In the genomic region with DNA sequence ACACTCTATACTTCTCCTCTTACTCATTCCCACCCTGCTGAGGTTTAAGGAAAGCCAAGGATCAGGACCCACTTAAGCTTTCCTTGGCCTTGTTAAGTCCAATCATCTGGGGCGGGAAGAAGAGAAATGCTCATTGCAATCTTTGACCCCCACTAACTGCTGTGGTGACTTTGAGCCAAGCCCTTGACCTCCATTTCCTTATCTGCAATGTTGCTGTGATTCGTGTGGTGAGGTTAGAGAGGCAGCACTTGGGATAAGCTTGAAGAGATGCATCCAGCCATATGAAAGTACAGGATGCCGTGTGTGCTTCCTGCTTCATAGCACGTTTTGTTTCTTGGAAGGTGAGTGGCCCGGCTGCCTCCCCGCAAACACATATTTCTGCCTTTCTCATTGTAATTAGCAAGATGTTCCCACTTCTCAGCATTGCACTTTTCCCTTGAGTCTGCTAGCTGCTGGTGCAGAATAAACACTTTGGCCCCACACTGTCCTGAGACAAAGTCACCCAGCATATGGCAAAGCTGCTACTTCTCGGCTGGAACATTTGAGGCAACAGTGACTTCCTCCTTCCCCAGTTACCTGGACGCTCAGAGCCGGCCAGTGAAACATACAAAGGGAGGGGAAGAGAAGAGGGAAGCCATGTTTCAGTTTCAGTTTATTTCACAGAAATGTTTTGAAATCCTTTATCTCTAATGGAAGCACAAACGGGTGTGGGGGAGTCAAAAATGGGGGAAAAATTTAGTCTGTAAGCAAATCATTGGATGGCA, we compare ENCODE assay signal across 21 cellular contexts. TPM values are rescaled to one million over a fixed set of nuclear protein-coding genes. Genes with fewer than 3 reads are reported as not detected.
A peak's percentile ranks its signal among the peaks of the same experiment; 100 is the strongest.
DNase-seq lines count a peak whose midpoint lies in the region; ATAC-seq lines count a peak whose summit lies in the region.
"Had no signal": no experiment of that assay in that cellular context is flagged by ENCODE, and none has a peak within 500 bp of the region (broad histone marks: within the 10 kb centered on the region; RNA-seq: fewer than 3 reads in every experiment).

No MANE protein-coding gene starts in this region.

- no peak overlapping the region for H3K4me3 Mint-ChIP-seq in activated T-helper 17 cell treated with anti-CD3 and anti-CD28 coated beads, Interleukin-2, amount 50 U/mL, for 72 hours
- peak overlapping the region; percentile 62 for H3K4me3 Mint-ChIP-seq in memory B cell
- H3K4me3 Mint-ChIP-seq: CD4-positive, CD25-positive, alpha-beta regulatory T cell had no signal

- ATAC-seq in Right ventricle myocardium superior (ENCODE audit: poor library complexity), result peak; percentile 18
- no peak for ATAC-seq in activated T-helper 17 cell treated with anti-CD3 and anti-CD28 coated beads, Interleukin-2, amount 50 U/mL, for 72 hours (replicated peaks)
- ATAC-seq in memory B cell (ENCODE audit: low read depth), result peak; percentile 45

- H3K36me3 Mint-ChIP-seq in activated T-helper 17 cell treated with anti-CD3 and anti-CD28 coated beads, Interleukin-2, amount 50 U/mL, for 72 hours (ENCODE audit: low read depth), result no peaks in the 10 kb centered on the region
- no peaks in the 10 kb centered on the region for H3K36me3 Mint-ChIP-seq in memory B cell

- DNase-seq in Right ventricle myocardium superior (no peak), cardiac septum (ENCODE audit: low spot score) (no peak), memory B cell (ENCODE audit: low spot score in 2 of 2) (no peak), NCI-H1694 treated with DMSO at 0.1 percent for 48 hours (lab: John Stamatoyannopoulos, UW) (no peak), NCI-H1694 (lab: John Stamatoyannopoulos, UW) (no peak), NCI-H2227 (lab: John Stamatoyannopoulos, UW; ENCODE audit: unreplicated experiment) (no peak)
- DNase-seq in stimulated activated CD4-positive, alpha-beta T cell treated with anti-CD3 and anti-CD28 coated beads, Interleukin-1b, Interleukin-23, amount 100 ng/mL, for 48 hours, result no peak
- DNase-seq: ACHN; activated CD4-positive, alpha-beta T cell treated with anti-CD3 and anti-CD28 coated beads, Interleukin-2, amount 50 U/mL, for 4 hours; activated naive CD4-positive, alpha-beta T cell; activated T-cell treated with anti-CD3 and anti-CD28 coated beads for 4 hours; CD4-positive, CD25-positive, alpha-beta regulatory T cell; DMS 273 treated with DMSO at 0.1 percent for 48 hours; heart left ventricle; NCI-H1436 treated with DMSO at 0.1 percent for 48 hours; NCI-H2227 treated with DMSO at 0.1 percent for 48 hours; NCI-H774; occipital lobe; stimulated activated CD4-positive, alpha-beta T cell treated with anti-CD3 and anti-CD28 coated beads, Interleukin-4, amount 100 ng/mL, for 24 hours; uterus had no signal

- intact Hi-C loops in Right ventricle myocardium superior (cut with DNase I) (no loop called here), cardiac septum (cut with DNase I) (no loop called here)

- H3K27me3 Mint-ChIP-seq in activated T-helper 17 cell treated with anti-CD3 and anti-CD28 coated beads, Interleukin-2, amount 50 U/mL, for 72 hours, result no peaks in the 10 kb centered on the region
- H3K27me3 Mint-ChIP-seq in memory B cell, result no peaks in the 10 kb centered on the region
- H3K27me3 Mint-ChIP-seq: CD4-positive, CD25-positive, alpha-beta regulatory T cell had no signal

- no peaks in the 10 kb centered on the region for H3K4me1 Mint-ChIP-seq in activated T-helper 17 cell treated with anti-CD3 and anti-CD28 coated beads, Interleukin-2, amount 50 U/mL, for 72 hours
- peaks cover 5% of the 10 kb centered on the region for H3K4me1 Mint-ChIP-seq in memory B cell

- no peaks in the 10 kb centered on the region for H3K9me3 Mint-ChIP-seq in activated T-helper 17 cell treated with anti-CD3 and anti-CD28 coated beads, Interleukin-2, amount 50 U/mL, for 72 hours
- H3K9me3 Mint-ChIP-seq in memory B cell, result no peaks in the 10 kb centered on the region

- peak overlapping the region; percentile 20 for H3K27ac Mint-ChIP-seq in activated T-helper 17 cell treated with anti-CD3 and anti-CD28 coated beads, Interleukin-2, amount 50 U/mL, for 72 hours
- peak overlapping the region; percentile 17 for H3K27ac Mint-ChIP-seq in memory B cell
- H3K27ac Mint-ChIP-seq: CD4-positive, CD25-positive, alpha-beta regulatory T cell had no signal

RNA-seq across cellular contexts. Expression of a gene that starts 10.5 kb away (rescaled TPM):
- total RNA-seq in Right ventricle myocardium superior, result 25.0 TPM
- 46.7 TPM for total RNA-seq in cardiac septum
- 1 to 10 TPM; 4.5 to 6.7 TPM for total RNA-seq in activated T-helper 17 cell treated with anti-CD3 and anti-CD28 coated beads, Interleukin-2, amount 50 U/mL, for 72 hours
